Comparison of ENCODE assay signal across 14 cellular contexts in genomic region chr10:18341063-18341462, GRCh38.
DNase-seq lines count a peak whose midpoint lies in the region; ATAC-seq and TF ChIP-seq lines count a peak whose summit lies in the region.
"Had no signal": no experiment of that assay in that cellular context is flagged by ENCODE, and none has a peak within 500 bp of the region (broad histone marks: within the 10 kb centered on the region; RNA-seq: fewer than 3 reads in every experiment).

No MANE protein-coding gene starts in this region.

- peaks cover 6% of the 10 kb centered on the region for H3K4me1 Mint-ChIP-seq in nephron

- no peak for TF ChIP-seq POLR2A in uterus (IDR thresholded peaks at IDR 0.05)

- DNase-seq in Right ventricle myocardium superior: no peak
- DNase-seq in cardiac septum (ENCODE audit: low spot score): no peak
- no peak for DNase-seq in foreskin fibroblast
- no peak for DNase-seq in uterus
- no peak for DNase-seq in SK-N-DZ (ENCODE audit: low spot score)
- DNase-seq in HuH-7 (ENCODE audit: low spot score): no peak
- no peak for DNase-seq in cortex of kidney (lab: John Stamatoyannopoulos, UW)
- DNase-seq: 8988T; activated CD8-positive, alpha-beta memory T cell treated with anti-CD3 and anti-CD28 coated beads, Interleukin-2, amount 50 U/mL, for 48 hours; effector memory CD8-positive, alpha-beta T cell; MV-4-11 had no signal

- ATAC-seq in Right ventricle myocardium superior (ENCODE audit: poor library complexity): peak; percentile 20
- ATAC-seq: effector memory CD8-positive, alpha-beta T cell had no signal

- H3K4me1 ChIP-seq in uterus: no peaks in the 10 kb centered on the region

- no peaks in the 10 kb centered on the region for H3K9me3 ChIP-seq in uterus

- H3K27ac Mint-ChIP-seq in nephron: peak overlapping the region; percentile 42 to 77 (median 49)
- H3K27ac Mint-ChIP-seq: activated naive CD8-positive, alpha-beta T cell; effector memory CD8-positive, alpha-beta T cell had no signal

- no peaks in the 10 kb centered on the region for H3K27me3 ChIP-seq in uterus

- no peaks in the 10 kb centered on the region for H3K36me3 Mint-ChIP-seq in nephron (ENCODE audit: low read depth)
- H3K36me3 Mint-ChIP-seq: activated naive CD8-positive, alpha-beta T cell; WTC11 had no signal

- no peak overlapping the region for H3K27ac ChIP-seq in uterus

- peak overlapping the region; percentile 20 to 50 for H3K4me3 ChIP-seq in foreskin fibroblast (ENCODE audit: low read depth in 1 of 2, low read length in 2 of 2)
- H3K4me3 ChIP-seq in uterus: peak overlapping the region; percentile 7 to 29

- H3K9me3 Mint-ChIP-seq in nephron: no peaks in the 10 kb centered on the region
- H3K9me3 Mint-ChIP-seq: WTC11 had no signal

- TF ChIP-seq CTCF in foreskin fibroblast (IDR thresholded peaks at IDR 0.05; ENCODE audit: low read depth, low read length): no peak
- TF ChIP-seq CTCF in nephron (IDR thresholded peaks at IDR 0.05; ENCODE audit: unreplicated experiment in 3 of 3): no peak
- no peak for TF ChIP-seq CTCF in uterus (IDR thresholded peaks at IDR 0.05)

- no peaks in the 10 kb centered on the region for H3K36me3 ChIP-seq in uterus

- H3K27me3 Mint-ChIP-seq in nephron (ENCODE audit: low read depth): peaks cover 4% of the 10 kb centered on the region
- H3K27me3 Mint-ChIP-seq: activated naive CD8-positive, alpha-beta T cell; effector memory CD8-positive, alpha-beta T cell had no signal

- peak overlapping the region in 2 of 3 experiments; percentile 21 to 67 for H3K4me3 Mint-ChIP-seq in nephron
- H3K4me3 Mint-ChIP-seq: activated naive CD8-positive, alpha-beta T cell; effector memory CD8-positive, alpha-beta T cell; WTC11 had no signal

- intact Hi-C loops in Right ventricle myocardium superior (cut with DNase I) (loop anchor here (10.0 kb wide), 2 partner anchors 124 to 314 kb away; partner anchors contain the start of genes ARL5B and NSUN6), cardiac septum (cut with DNase I) (loop anchor here (10.0 kb wide), 1 partner anchor 124 kb away; no protein-coding TSS in a partner anchor), uterus (cut with DNase I; ENCODE audit: low total_unique reads) (no loop called here)
